In the genomic region with DNA sequence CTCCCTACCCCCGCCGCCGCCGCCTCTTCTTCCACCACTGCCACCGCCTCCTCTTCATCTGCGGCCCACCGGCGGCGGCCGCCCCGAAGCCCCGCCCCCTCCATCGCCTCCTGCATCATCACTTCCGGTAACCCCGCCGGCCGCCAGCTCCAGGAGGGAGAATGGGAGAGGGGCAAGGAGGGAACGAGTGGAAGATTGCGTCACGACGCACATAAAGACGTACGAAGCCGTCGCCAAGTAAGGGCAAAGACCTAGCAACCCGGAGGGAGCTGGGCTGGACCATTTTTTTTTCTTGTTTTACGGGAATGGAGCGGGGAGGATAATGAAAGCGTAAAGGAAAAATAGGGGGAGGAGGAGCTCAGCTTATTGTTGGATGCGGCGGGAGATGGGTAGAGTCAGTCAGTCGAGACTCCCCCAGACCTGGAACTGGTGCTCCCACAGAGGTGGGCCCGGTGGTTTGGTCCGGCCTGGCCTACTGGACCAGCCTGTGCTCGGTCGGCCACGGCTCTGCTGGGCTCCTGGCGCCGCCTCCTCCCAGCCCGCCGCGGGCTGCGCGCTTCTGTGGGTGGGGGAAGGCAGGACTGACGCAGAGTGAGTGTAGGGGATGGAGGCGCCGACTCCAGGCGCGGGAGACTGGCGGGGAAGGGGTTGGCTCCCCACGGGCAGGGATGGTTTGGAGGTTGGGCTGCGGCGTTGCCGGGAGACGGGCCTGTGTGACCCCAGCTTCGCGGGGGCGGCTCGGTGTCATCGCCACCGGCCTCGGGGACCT, we compare ENCODE assay signal across 8 cellular contexts. TPM values are rescaled to one million over a fixed set of nuclear protein-coding genes. Genes with fewer than 3 reads are reported as not detected.
A peak's percentile ranks its signal among the peaks of the same experiment; 100 is the strongest.
DNase-seq lines count a peak whose midpoint lies in the region; ATAC-seq lines count a peak whose summit lies in the region.

A gene with protein sequence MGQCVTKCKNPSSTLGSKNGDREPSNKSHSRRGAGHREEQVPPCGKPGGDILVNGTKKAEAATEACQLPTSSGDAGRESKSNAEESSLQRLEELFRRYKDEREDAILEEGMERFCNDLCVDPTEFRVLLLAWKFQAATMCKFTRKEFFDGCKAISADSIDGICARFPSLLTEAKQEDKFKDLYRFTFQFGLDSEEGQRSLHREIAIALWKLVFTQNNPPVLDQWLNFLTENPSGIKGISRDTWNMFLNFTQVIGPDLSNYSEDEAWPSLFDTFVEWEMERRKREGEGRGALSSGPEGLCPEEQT (minus strand): TSS at position 60 of the 769 bp plus-strand sequence. CDS start 37,820 bp downstream, outside the sequence.
A gene with protein sequence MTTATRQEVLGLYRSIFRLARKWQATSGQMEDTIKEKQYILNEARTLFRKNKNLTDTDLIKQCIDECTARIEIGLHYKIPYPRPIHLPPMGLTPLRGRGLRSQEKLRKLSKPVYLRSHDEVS (plus strand): TSS at position 473 of the 769 bp plus-strand sequence. CDS start 14,785 bp downstream, outside the sequence.

- H3K36me3 Mint-ChIP-seq in activated T-helper 1 cell treated with anti-CD3 and anti-CD28 coated beads, Interleukin-12 subunit alpha, Interleukin-12 subunit beta, Interleukin-2, Interleukin-4 antibody, amounts not matched to agents 30 ng/mL and 10 ng/mL and 1 ng/mL, durations not matched to agents 14 hours and 24 hours and 36 hours (ENCODE audit: low read depth), result peaks cover 41% of the 10 kb centered on the region
- H3K36me3 Mint-ChIP-seq in naive B cell, result no peaks in the 10 kb centered on the region
- H3K36me3 Mint-ChIP-seq in stimulated activated memory B cell treated with anti-CD40 and anti-IgM and Interleukin-4, amounts not matched to agents 10 μg/mL and 1 μg/mL and 100 μg/mL, for 72 hours, result peaks cover 3% of the 10 kb centered on the region

- no peaks in the 10 kb centered on the region for H3K9me3 Mint-ChIP-seq in activated T-helper 1 cell treated with anti-CD3 and anti-CD28 coated beads, Interleukin-12 subunit alpha, Interleukin-12 subunit beta, Interleukin-2, Interleukin-4 antibody, amounts not matched to agents 30 ng/mL and 10 ng/mL and 1 ng/mL, durations not matched to agents 14 hours and 24 hours and 36 hours
- H3K9me3 Mint-ChIP-seq in naive B cell, result peaks cover 0 to 4% (median 0%) of the 10 kb centered on the region in 7 donors
- no peaks in the 10 kb centered on the region for H3K9me3 Mint-ChIP-seq in stimulated activated memory B cell treated with anti-CD40 and anti-IgM and Interleukin-4, amounts not matched to agents 10 μg/mL and 1 μg/mL and 100 μg/mL, for 72 hours

- peaks cover 76% of the 10 kb centered on the region for H3K4me1 Mint-ChIP-seq in activated T-helper 1 cell treated with anti-CD3 and anti-CD28 coated beads, Interleukin-12 subunit alpha, Interleukin-12 subunit beta, Interleukin-2, Interleukin-4 antibody, amounts not matched to agents 30 ng/mL and 10 ng/mL and 1 ng/mL, durations not matched to agents 14 hours and 24 hours and 36 hours (ENCODE audit: low read depth)
- H3K4me1 Mint-ChIP-seq in naive B cell, result peaks cover 61 to 71% (median 63%) of the 10 kb centered on the region in 3 donors
- peaks cover 61% of the 10 kb centered on the region for H3K4me1 Mint-ChIP-seq in stimulated activated memory B cell treated with anti-CD40 and anti-IgM and Interleukin-4, amounts not matched to agents 10 μg/mL and 1 μg/mL and 100 μg/mL, for 72 hours

- peak within 1 kb of the TSS; percentile 90 for H3K4me3 Mint-ChIP-seq in activated T-helper 1 cell treated with anti-CD3 and anti-CD28 coated beads, Interleukin-12 subunit alpha, Interleukin-12 subunit beta, Interleukin-2, Interleukin-4 antibody, amounts not matched to agents 30 ng/mL and 10 ng/mL and 1 ng/mL, durations not matched to agents 14 hours and 24 hours and 36 hours
- H3K4me3 Mint-ChIP-seq in naive B cell, result peak within 1 kb of the TSS; percentile 94 to 100 (median 98)
- H3K4me3 Mint-ChIP-seq in stimulated activated memory B cell treated with anti-CD40 and anti-IgM and Interleukin-4, amounts not matched to agents 10 μg/mL and 1 μg/mL and 100 μg/mL, for 72 hours, result peak within 1 kb of the TSS; percentile 83

- intact Hi-C loops in activated T-helper 1 cell treated with anti-CD3 and anti-CD28 coated beads, Interleukin-12 subunit alpha, Interleukin-12 subunit beta, Interleukin-2, Interleukin-4 antibody, amounts not matched to agents 30 ng/mL and 10 ng/mL and 1 ng/mL, durations not matched to agents 14 hours and 24 hours and 36 hours (cut with micrococcal nuclease), result loop anchor here (1.0 to 2.0 kb wide), 8 partner anchors 11 to 1290 kb away; a partner anchor contains a TSS

- peak within 1 kb of the TSS; percentile 100 for H3K27ac Mint-ChIP-seq in activated T-helper 1 cell treated with anti-CD3 and anti-CD28 coated beads, Interleukin-12 subunit alpha, Interleukin-12 subunit beta, Interleukin-2, Interleukin-4 antibody, amounts not matched to agents 30 ng/mL and 10 ng/mL and 1 ng/mL, durations not matched to agents 14 hours and 24 hours and 36 hours
- peak within 1 kb of the TSS; percentile 97 to 100 (median 99) for H3K27ac Mint-ChIP-seq in naive B cell
- H3K27ac Mint-ChIP-seq in stimulated activated memory B cell treated with anti-CD40 and anti-IgM and Interleukin-4, amounts not matched to agents 10 μg/mL and 1 μg/mL and 100 μg/mL, for 72 hours, result peak within 1 kb of the TSS; percentile 94

- H3K27me3 Mint-ChIP-seq in activated T-helper 1 cell treated with anti-CD3 and anti-CD28 coated beads, Interleukin-12 subunit alpha, Interleukin-12 subunit beta, Interleukin-2, Interleukin-4 antibody, amounts not matched to agents 30 ng/mL and 10 ng/mL and 1 ng/mL, durations not matched to agents 14 hours and 24 hours and 36 hours (ENCODE audit: insufficient read depth), result no peaks in the 10 kb centered on the region
- H3K27me3 Mint-ChIP-seq in naive B cell, result no peaks in the 10 kb centered on the region
- H3K27me3 Mint-ChIP-seq in stimulated activated memory B cell treated with anti-CD40 and anti-IgM and Interleukin-4, amounts not matched to agents 10 μg/mL and 1 μg/mL and 100 μg/mL, for 72 hours, result no peaks in the 10 kb centered on the region

- peak; percentile 60 for ATAC-seq in GM21786 (IDR thresholded peaks at IDR 0.05; ENCODE audit: unreplicated experiment)
- peak; percentile 65 for ATAC-seq in naive B cell (ENCODE audit: low read depth in 2 of 2)
- peak; percentile 91 for ATAC-seq in stimulated activated memory B cell treated with anti-CD40 and anti-IgM and Interleukin-4, amounts not matched to agents 10 μg/mL and 1 μg/mL and 100 μg/mL, for 72 hours

- DNase-seq in DMS53 treated with DMSO at 0.1 percent for 48 hours (lab: John Stamatoyannopoulos, UW; ENCODE audit: unreplicated experiment), result peak; percentile 88
- DNase-seq in Kasumi-1 (lab: John Stamatoyannopoulos, UW), result peak; percentile 79 to 83
- peak; percentile 98 for DNase-seq in RPMI7951 (ENCODE audit: low read depth)
- DNase-seq in activated T-helper 1 cell treated with anti-CD3 and anti-CD28 coated beads, Interleukin-12 subunit alpha, Interleukin-12 subunit beta, Interleukin-2, Interleukin-4 antibody, amounts not matched to agents 30 ng/mL and 10 ng/mL and 1 ng/mL, durations not matched to agents 14 hours and 24 hours and 36 hours (ENCODE audit: low spot score), result peak; percentile 81
- DNase-seq in fibroblast of gingiva (ENCODE audit: low read depth), result peak; percentile 100
- DNase-seq in naive B cell, result peak; percentile 76

RNA-seq across cellular contexts. Expression of the first gene that starts in this region (rescaled TPM):
- total RNA-seq in RPMI7951 (2014; rRNA removed; shearing (Covaris generic)), result 5.3 and 5.7 TPM in 2 replicates
- 14.5 and 16.7 TPM in 2 replicates for total RNA-seq in activated T-helper 1 cell treated with anti-CD3 and anti-CD28 coated beads, Interleukin-12 subunit alpha, Interleukin-12 subunit beta, Interleukin-2, Interleukin-4 antibody, amounts not matched to agents 30 ng/mL and 10 ng/mL and 1 ng/mL, durations not matched to agents 14 hours and 24 hours and 36 hours
- 1 to 10 TPM in 1 of 6 donors, under 1 TPM in 4, not detected in 1; 0.38 to 1.1 (median 0.52) TPM for polyA plus RNA-seq in naive B cell (ENCODE audit: low read depth in 6 of 6)

RNA-seq across cellular contexts. Expression of the second gene that starts in this region (rescaled TPM):
- total RNA-seq in RPMI7951 (2014; rRNA removed; shearing (Covaris generic)), result 38.4 and 43.7 TPM in 2 replicates
- 21.2 and 23.7 TPM in 2 replicates for total RNA-seq in activated T-helper 1 cell treated with anti-CD3 and anti-CD28 coated beads, Interleukin-12 subunit alpha, Interleukin-12 subunit beta, Interleukin-2, Interleukin-4 antibody, amounts not matched to agents 30 ng/mL and 10 ng/mL and 1 ng/mL, durations not matched to agents 14 hours and 24 hours and 36 hours
- 10 to 100 TPM; 44.8 to 82.9 (median 52.9) TPM for polyA plus RNA-seq in naive B cell (ENCODE audit: low read depth in 6 of 6)

Comparison
In these comparisons a context has a peak if more than half of its experiments do, and no peak if none do; other contexts are left out.
1. Peak in every context shown above with its lines: DNase-seq and ATAC-seq.